8 cellular contexts compared by ENCODE assay signal in the genomic region with DNA sequence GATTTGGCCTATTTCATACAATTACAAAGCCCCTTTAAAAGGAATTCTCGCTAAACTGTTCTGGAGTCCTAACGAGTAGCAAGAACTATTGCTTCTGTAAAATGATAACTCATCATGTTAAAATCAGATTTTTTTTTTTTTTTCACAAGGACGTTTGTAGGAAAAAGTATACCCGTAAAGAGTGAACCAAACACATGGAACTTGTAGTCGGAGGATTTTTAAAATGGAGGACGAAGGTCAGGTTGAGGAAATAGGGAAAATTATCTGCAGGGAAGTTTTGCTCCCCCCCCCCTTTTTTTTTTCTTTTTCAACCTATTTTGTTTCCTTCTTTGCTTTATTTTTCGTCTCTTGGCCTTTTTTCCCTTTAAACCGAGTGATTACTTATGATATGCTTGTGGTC. TPM values are rescaled to one million over a fixed set of nuclear protein-coding genes. Genes with fewer than 3 reads are reported as not detected.
DNase-seq lines count a peak whose midpoint lies in the region; ATAC-seq and TF ChIP-seq lines count a peak whose summit lies in the region.

No MANE protein-coding gene starts in this region.

- WGBS in esophagus muscularis mucosa: 14% methylated on average over 8 of the region's 8 CpGs

- TF ChIP-seq CTCF in esophagus muscularis mucosa (IDR thresholded peaks at IDR 0.05): no peak
- no peak for TF ChIP-seq CTCF in progenitor cell of endocrine pancreas (IDR thresholded peaks at IDR 0.05; ENCODE audit: unreplicated experiment)

- no peaks in the 10 kb centered on the region for H3K27me3 ChIP-seq in esophagus muscularis mucosa

- no peak for ATAC-seq in stimulated activated naive CD8-positive, alpha-beta T cell treated with anti-CD3 and anti-CD28 coated beads, Interleukin-15, Interleukin-2, amounts not matched to agents 100 U/mL and 50 U/mL, for 24 hours
- no peak for ATAC-seq in HG02798 (IDR thresholded peaks at IDR 0.05; ENCODE audit: poor library complexity, unreplicated experiment)

- no peak for TF ChIP-seq POLR2A in esophagus muscularis mucosa (IDR thresholded peaks at IDR 0.05; ENCODE audit: low read depth)

- peak overlapping the region; percentile 96 for H3K4me3 Mint-ChIP-seq in stimulated activated naive CD8-positive, alpha-beta T cell treated with anti-CD3 and anti-CD28 coated beads, Interleukin-15, Interleukin-2, amounts not matched to agents 100 ng/mL and 50 ng/mL, for 24 hours
- H3K4me3 Mint-ChIP-seq in progenitor cell of endocrine pancreas (ENCODE audit: low read depth): peak overlapping the region; percentile 94

- no peak for DNase-seq in stimulated activated naive CD8-positive, alpha-beta T cell treated with anti-CD3 and anti-CD28 coated beads, Interleukin-15, Interleukin-2, amounts not matched to agents 100 U/mL and 50 U/mL, for 24 hours
- DNase-seq in SK-N-DZ (ENCODE audit: low spot score) (peak; percentile 29), esophagus muscularis mucosa (ENCODE audit: extremely low spot score) (no peak), progenitor cell of endocrine pancreas (ENCODE audit: low spot score, unreplicated experiment) (no peak), NCI-H128 (lab: John Stamatoyannopoulos, UW; ENCODE audit: unreplicated experiment) (no peak), C1 segment of cervical spinal cord (lab: John Stamatoyannopoulos, UW) (no peak)

- H3K27me3 Mint-ChIP-seq in stimulated activated naive CD8-positive, alpha-beta T cell treated with anti-CD3 and anti-CD28 coated beads, Interleukin-15, Interleukin-2, amounts not matched to agents 100 ng/mL and 50 ng/mL, for 24 hours: peaks cover 7% of the 10 kb centered on the region
- peaks cover 3% of the 10 kb centered on the region for H3K27me3 Mint-ChIP-seq in progenitor cell of endocrine pancreas

- peak overlapping the region; percentile 78 to 93 (median 88) for H3K4me3 ChIP-seq in esophagus muscularis mucosa

- no peaks in the 10 kb centered on the region for H3K9me3 ChIP-seq in esophagus muscularis mucosa

- peaks cover 24 to 29% (median 28%) of the 10 kb centered on the region in 4 donors for H3K4me1 ChIP-seq in esophagus muscularis mucosa

- peak overlapping the region; percentile 94 to 98 (median 94) for H3K27ac ChIP-seq in esophagus muscularis mucosa (replicated peaks in 1 of 4)

- peaks cover 49% of the 10 kb centered on the region for H3K4me1 Mint-ChIP-seq in stimulated activated naive CD8-positive, alpha-beta T cell treated with anti-CD3 and anti-CD28 coated beads, Interleukin-15, Interleukin-2, amounts not matched to agents 100 ng/mL and 50 ng/mL, for 24 hours (ENCODE audit: low read depth)
- peaks cover 25% of the 10 kb centered on the region for H3K4me1 Mint-ChIP-seq in progenitor cell of endocrine pancreas (ENCODE audit: low read depth)

- intact Hi-C loops in esophagus muscularis mucosa (cut with DNase I): loop anchor here (5.0 kb wide), 1 partner anchor 39 kb away; no protein-coding TSS in a partner anchor

- peaks cover 0 to 5% (median 0%) of the 10 kb centered on the region in 4 donors for H3K36me3 ChIP-seq in esophagus muscularis mucosa

- peaks cover 46% of the 10 kb centered on the region for H3K36me3 Mint-ChIP-seq in stimulated activated naive CD8-positive, alpha-beta T cell treated with anti-CD3 and anti-CD28 coated beads, Interleukin-15, Interleukin-2, amounts not matched to agents 100 ng/mL and 50 ng/mL, for 24 hours (ENCODE audit: low read depth)
- H3K36me3 Mint-ChIP-seq in progenitor cell of endocrine pancreas (ENCODE audit: insufficient read depth): peaks cover 30% of the 10 kb centered on the region

- TF ChIP-seq EP300 in esophagus muscularis mucosa (IDR thresholded peaks at IDR 0.05): no peak

- H3K9me3 Mint-ChIP-seq in stimulated activated naive CD8-positive, alpha-beta T cell treated with anti-CD3 and anti-CD28 coated beads, Interleukin-15, Interleukin-2, amounts not matched to agents 100 ng/mL and 50 ng/mL, for 24 hours: no peaks in the 10 kb centered on the region
- no peaks in the 10 kb centered on the region for H3K9me3 Mint-ChIP-seq in progenitor cell of endocrine pancreas (ENCODE audit: low read depth)

- H3K27ac Mint-ChIP-seq in stimulated activated naive CD8-positive, alpha-beta T cell treated with anti-CD3 and anti-CD28 coated beads, Interleukin-15, Interleukin-2, amounts not matched to agents 100 ng/mL and 50 ng/mL, for 24 hours: peak overlapping the region; percentile 97
- H3K27ac Mint-ChIP-seq in progenitor cell of endocrine pancreas: peak overlapping the region; percentile 100

RNA-seq across cellular contexts. Expression of a gene that starts 1.0 kb away (rescaled TPM):
- 34.6 and 38.7 TPM in 2 replicates for polyA plus RNA-seq in SK-N-DZ (2014; cell fraction: cytosol; rRNA removed)
- polyA plus RNA-seq in SK-N-DZ (2014; cell fraction: nucleus; rRNA removed): 17.1 and 22.4 TPM in 2 replicates
- total RNA-seq in esophagus muscularis mucosa: 10 to 100 TPM; 38.8 to 52.7 (median 41.8) TPM
- 84.9 and 91.8 TPM in 2 replicates for total RNA-seq in progenitor cell of endocrine pancreas
